In the genomic region with DNA sequence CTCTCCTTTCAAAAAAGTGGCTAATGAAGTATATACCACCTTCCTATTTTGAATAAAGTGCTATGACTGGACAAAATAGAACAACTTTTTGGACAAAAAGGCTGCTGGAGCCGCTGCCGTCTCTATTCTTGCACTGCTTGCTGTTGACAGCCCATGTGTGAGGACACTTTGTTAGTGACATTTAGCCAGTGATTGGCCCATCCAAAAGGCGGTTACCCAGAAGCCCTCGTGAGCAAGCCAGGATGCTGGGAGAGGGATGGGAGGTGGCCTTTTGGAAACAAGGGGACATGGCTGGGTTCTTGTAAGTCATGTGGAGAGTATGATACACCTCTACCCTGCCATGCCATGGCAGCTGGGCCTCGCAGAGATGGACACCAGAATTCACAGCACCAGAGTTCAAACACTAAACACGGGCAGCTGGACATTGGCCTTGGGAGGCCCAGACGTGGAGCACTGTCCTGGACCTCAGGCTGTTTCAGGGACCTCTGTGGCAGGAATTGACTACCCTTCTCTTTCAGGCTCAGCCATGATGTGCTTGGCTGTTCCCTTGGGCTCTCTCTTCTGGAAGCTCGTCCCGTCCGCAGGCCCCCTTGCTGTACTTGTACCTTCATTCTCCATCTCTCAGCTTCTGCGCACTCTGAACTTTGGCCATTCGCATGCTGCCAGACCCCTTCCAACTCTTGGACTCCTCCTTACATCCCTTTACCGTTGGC, we compare ENCODE assay signal across 19 cellular contexts.
DNase-seq lines count a peak whose midpoint lies in the region; ATAC-seq and TF ChIP-seq lines count a peak whose summit lies in the region.
"Had no signal": no experiment of that assay in that cellular context is flagged by ENCODE, and none has a peak within 500 bp of the region (broad histone marks: within the 10 kb centered on the region; RNA-seq: fewer than 3 reads in every experiment).

No MANE protein-coding gene starts in this region.

- TF ChIP-seq CTCF in right atrium auricular region (IDR thresholded peaks at IDR 0.05) (no peak), RWPE1 (conservative IDR thresholded peaks at IDR 0.05; ENCODE audit: low read depth) (no peak), tibial artery (IDR thresholded peaks at IDR 0.05) (no peak)

- ATAC-seq in left ventricle myocardium superior (peak; percentile 29), HG02798 (IDR thresholded peaks at IDR 0.05; ENCODE audit: poor library complexity, unreplicated experiment) (no peak)
- ATAC-seq: A549 had no signal

- POLR2A ChIA-PET in RWPE1 (lab: Yijun Ruan, JAX; ENCODE audit: low non-redundant PET): interaction anchor here (0.7 kb wide), 1 partner anchor 8 kb away, joined by 3 read pairs; no protein-coding TSS in a partner anchor

- CTCF ChIA-PET in RWPE1 (lab: Yijun Ruan, JAX): interaction anchor here (0.6 kb wide), 2 partner anchors 400 to 634 kb away, joined by 3 read pairs; no protein-coding TSS in a partner anchor

- intact Hi-C loops in left ventricle myocardium superior (cut with micrococcal nuclease): no loop called here
- intact Hi-C loops in tibial artery (cut with DNase I; ENCODE audit: low total_unique reads): loop anchor here (5.0 kb wide), 1 partner anchor 41 kb away; no protein-coding TSS in a partner anchor

- H3K9me3 ChIP-seq in right atrium auricular region (no peaks in the 10 kb centered on the region), tibial artery (no peaks in the 10 kb centered on the region)
- H3K9me3 ChIP-seq: A549, HAP-1 had no signal

- H3K27ac ChIP-seq in right atrium auricular region (no peak overlapping the region), RWPE1 (peak overlapping the region; percentile 37; the same call in 1 of the 2 replicates), tibial artery (peak overlapping the region; percentile 84 to 86)
- H3K27ac ChIP-seq: HL-60 had no signal

- H3K4me1 ChIP-seq in right atrium auricular region (peaks cover 0 to 57% of the 10 kb centered on the region in 2 donors), tibial artery (peaks cover 0 to 91% (median 81%) of the 10 kb centered on the region in 4 donors)

- H3K36me3 ChIP-seq in right atrium auricular region (no peaks in the 10 kb centered on the region), tibial artery (peaks cover 5 to 12% (median 8%) of the 10 kb centered on the region in 3 donors)
- H3K36me3 ChIP-seq: HAP-1 had no signal

- no peak for DNase-seq in left ventricle myocardium superior
- DNase-seq in right atrium auricular region (ENCODE audit: low spot score): no peak
- no peak for DNase-seq in RWPE1 (ENCODE audit: low spot score)
- peak; percentile 74 for DNase-seq in mesenteric fat pad (ENCODE audit: low spot score)
- DNase-seq in tibial artery: no peak
- DNase-seq in DMS114 treated with DMSO at 0.1 percent for 48 hours (lab: John Stamatoyannopoulos, UW; ENCODE audit: unreplicated experiment): no peak
- DNase-seq in C1 segment of cervical spinal cord (lab: John Stamatoyannopoulos, UW): no peak
- DNase-seq: Calu3; CD4-positive, alpha-beta memory T cell; IMR-90; NCI-H1417 treated with DMSO at 0.1 percent for 48 hours; NCI-H187 treated with DMSO at 0.1 percent for 48 hours; NCI-H2227 treated with DMSO at 0.1 percent for 48 hours; NCI-H510A treated with DMSO at 0.1 percent for 48 hours; NCI-H774 had no signal

- H3K4me3 ChIP-seq in right atrium auricular region: no peak overlapping the region
- no peak overlapping the region for H3K4me3 ChIP-seq in tibial artery
- H3K4me3 ChIP-seq: A549, HAP-1 had no signal

- no peaks in the 10 kb centered on the region for H3K27me3 ChIP-seq in right atrium auricular region
- no peaks in the 10 kb centered on the region for H3K27me3 ChIP-seq in tibial artery

Comparison
In these comparisons a context has a peak if more than half of its experiments do, and no peak if none do; other contexts are left out.
1. H3K27ac ChIP-seq: peak in RWPE1 (single experiment) and tibial artery (2 of 2); none in right atrium auricular region (0 of 2).